Comparison of ENCODE assay signal across 8 cellular contexts in the genomic region with DNA sequence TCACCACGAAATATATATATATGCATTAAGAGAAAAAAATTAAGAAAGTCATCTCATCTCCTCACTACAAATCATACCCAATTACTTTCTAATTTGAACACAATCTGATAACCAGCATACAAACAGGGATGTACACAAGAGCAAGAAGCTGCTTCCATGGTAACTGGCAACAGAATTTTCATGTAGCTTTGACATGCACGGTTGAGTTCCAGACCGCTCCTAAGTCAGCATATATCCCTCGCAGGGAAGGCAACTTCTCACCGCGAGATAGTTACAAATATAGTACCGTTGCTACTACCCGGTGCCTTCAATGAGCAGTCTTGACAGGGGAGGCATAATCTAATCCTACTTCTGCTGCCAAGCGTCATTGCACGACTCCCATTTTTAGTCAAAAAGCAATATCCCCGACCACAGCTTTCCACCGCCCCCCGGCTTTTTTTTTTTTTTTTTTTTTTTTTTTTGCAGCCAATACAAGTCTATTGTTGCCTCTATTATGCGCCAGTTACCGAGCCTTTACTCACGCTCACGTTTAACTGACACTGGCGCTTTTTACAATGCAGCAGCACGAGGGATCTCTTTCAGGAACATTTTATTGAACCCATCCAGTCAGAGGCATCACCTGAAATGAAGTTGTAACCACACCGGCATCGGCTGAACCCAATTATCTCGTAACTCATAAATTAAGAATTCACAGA. TPM values are rescaled to one million over a fixed set of nuclear protein-coding genes. Genes with fewer than 3 reads are reported as not detected.
A peak's percentile ranks its signal among the peaks of the same experiment; 100 is the strongest.
DNase-seq lines count a peak whose midpoint lies in the region; ATAC-seq and TF ChIP-seq lines count a peak whose summit lies in the region.

No MANE protein-coding gene starts in this region.

- H2AFZ ChIP-seq in osteoblast (ENCODE audit: low read length) (no peak overlapping the region), GM23248 (no peak overlapping the region)

- peaks cover 0 to 41% (median 14%) of the 10 kb centered on the region in 12 donors for H3K4me1 ChIP-seq in heart left ventricle
- H3K4me1 ChIP-seq in NT2/D1 (ENCODE audit: insufficient read depth, insufficient read length): peaks cover 3% of the 10 kb centered on the region
- peaks cover 23% of the 10 kb centered on the region for H3K4me1 ChIP-seq in iPS-18a (ENCODE audit: control insufficient read depth, low read depth, low read length)
- H3K4me1 ChIP-seq in osteoblast (ENCODE audit: insufficient read depth, low read length): peaks cover 6% of the 10 kb centered on the region
- H3K4me1 ChIP-seq in GM23248 (ENCODE audit: insufficient read depth): no peaks in the 10 kb centered on the region

- H3K36me3 ChIP-seq in heart left ventricle (no peaks in the 10 kb centered on the region), NT2/D1 (ENCODE audit: insufficient read depth, insufficient read length, low read length) (peaks cover 4% of the 10 kb centered on the region), iPS-18a (ENCODE audit: control insufficient read depth, low read depth, low read length) (no peaks in the 10 kb centered on the region), osteoblast (ENCODE audit: insufficient read depth, low read length) (no peaks in the 10 kb centered on the region), GM23248 (ENCODE audit: low read depth) (no peaks in the 10 kb centered on the region)

- intact Hi-C loops in heart left ventricle (cut with DNase I): loop anchor here in 9 of 10 donors (2.0 to 10.0 kb wide), 11 partner anchors 105 to 727 kb away; no protein-coding TSS in a partner anchor
- intact Hi-C loops in left cardiac atrium (cut with DNase I): loop anchor here (5.0 to 10.0 kb wide), 3 partner anchors 165 to 173 kb away; no protein-coding TSS in a partner anchor

- H3K27ac ChIP-seq in heart left ventricle (peak overlapping the region in 8 of 12 donors; percentile 76 to 90 (median 82)), iPS-18a (ENCODE audit: low read length) (no peak overlapping the region), temporal lobe (ENCODE audit: low read depth, low read length) (peak overlapping the region; percentile 96), osteoblast (ENCODE audit: low read depth, low read length) (no peak overlapping the region), GM23248 (no peak overlapping the region)

- H3K4me2 ChIP-seq in osteoblast (ENCODE audit: insufficient read depth, low read length) (no peak overlapping the region), GM23248 (ENCODE audit: unreplicated experiment) (no peak overlapping the region)

- H3K9me3 ChIP-seq in heart left ventricle: no peaks in the 10 kb centered on the region
- no peaks in the 10 kb centered on the region for H3K9me3 ChIP-seq in NT2/D1 (ENCODE audit: insufficient read depth, low read length)
- no peaks in the 10 kb centered on the region for H3K9me3 ChIP-seq in iPS-18a (ENCODE audit: control insufficient read depth, low read depth, low read length)
- no peaks in the 10 kb centered on the region for H3K9me3 ChIP-seq in osteoblast (ENCODE audit: low read depth, low read length)
- no peaks in the 10 kb centered on the region for H3K9me3 ChIP-seq in GM23248 (ENCODE audit: low read depth)

- no peak for TF ChIP-seq POLR2A in heart left ventricle (IDR thresholded peaks at IDR 0.05)

- ATAC-seq in heart left ventricle (no peak), left cardiac atrium (no peak), GM21825 (IDR thresholded peaks at IDR 0.05; ENCODE audit: unreplicated experiment) (no peak)

- in situ Hi-C loops in GM23248 (cut with MboI): no loop called here

- H3K4me3 ChIP-seq in heart left ventricle (peak overlapping the region; percentile 51 to 84 (median 72)), NT2/D1 (ENCODE audit: insufficient read length, low read depth) (peak overlapping the region; percentile 77), iPS-18a (ENCODE audit: low read length) (peak overlapping the region; percentile 97), osteoblast (ENCODE audit: insufficient read depth, low read length) (no peak overlapping the region), GM23248 (no peak overlapping the region)

- DNase-seq in heart left ventricle (no peak), left cardiac atrium (no peak), NT2/D1 (ENCODE audit: low read depth, low spot score) (no peak), osteoblast (ENCODE audit: insufficient read length, low spot score, missing footprints) (no peak), GM23248 (no peak)

- H3K79me2 ChIP-seq in osteoblast (ENCODE audit: insufficient read depth, low read length) (no peaks in the 10 kb centered on the region), GM23248 (ENCODE audit: insufficient read depth) (no peaks in the 10 kb centered on the region)

- no peaks in the 10 kb centered on the region for H3F3A ChIP-seq in GM23248 (ENCODE audit: insufficient read depth)

- H3K9ac ChIP-seq in NT2/D1 (ENCODE audit: insufficient read length, low read depth): peak overlapping the region; percentile 74
- no peak overlapping the region for H3K9ac ChIP-seq in iPS-18a (ENCODE audit: low read length)
- no peak overlapping the region for H3K9ac ChIP-seq in GM23248

- TF ChIP-seq CTCF in heart left ventricle (IDR thresholded peaks at IDR 0.05) (no peak), osteoblast (IDR thresholded peaks at IDR 0.05; ENCODE audit: extremely low read depth, low read depth, low read length) (no peak)

- H4K20me1 ChIP-seq in osteoblast (ENCODE audit: insufficient read depth, low read length) (no peaks in the 10 kb centered on the region), GM23248 (ENCODE audit: insufficient read depth) (no peaks in the 10 kb centered on the region; the same call in 1 of the 2 replicates)

- WGBS in heart left ventricle, 4 donors: 8 to 19% (median 9%) methylated on average over 22 of the region's 22 CpGs
- 47 to 50% methylated on average over 22 of the region's 22 CpGs for WGBS in GM23248 (ENCODE audit: low coverage in 1 of 2, low lambda C conversion rate in 2 of 2, missing lambda C conversion rate in 2 of 2), 2 experiments

- H3K9me2 ChIP-seq in GM23248 (ENCODE audit: insufficient read depth): no peaks in the 10 kb centered on the region

- H3K27me3 ChIP-seq in heart left ventricle: peaks cover 0 to 91% (median 12%) of the 10 kb centered on the region in 9 donors
- H3K27me3 ChIP-seq in NT2/D1 (ENCODE audit: insufficient read depth, insufficient read length): peaks cover 35% of the 10 kb centered on the region
- peaks cover 72% of the 10 kb centered on the region for H3K27me3 ChIP-seq in iPS-18a (ENCODE audit: control insufficient read depth, insufficient read depth, low read length)
- H3K27me3 ChIP-seq in osteoblast (ENCODE audit: insufficient read depth, low read length): peaks cover 52% of the 10 kb centered on the region
- H3K27me3 ChIP-seq in GM23248 (replicated peaks; ENCODE audit: insufficient read depth): peaks cover 55% of the 10 kb centered on the region

RNA-seq across cellular contexts. Expression of gene CADM1, which starts 2.2 kb away (rescaled TPM):
- total RNA-seq in heart left ventricle (10 to 100 TPM; 21.0 to 80.2 (median 45.8) TPM), left cardiac atrium (10 to 100 TPM; 25.0 to 34.3 TPM), temporal lobe (142 TPM), osteoblast (71.6 and 86.5 TPM in 2 replicates)
- polyA plus RNA-seq in heart left ventricle (10 to 100 TPM; 11.4 to 33.4 TPM), GM23248 (2016; fragmentation: Nextera tagmentation; extraction: Ambion mirVana) (0.83 and 1.2 TPM in 2 replicates)
- 0.38 and 1.4 TPM in 2 replicates for total RNA-seq in GM23248 (2014; rRNA removed; shearing (Covaris generic))

Comparison
In these comparisons a context has a peak if more than half of its experiments do, and no peak if none do; other contexts are left out.
1. H3K27ac ChIP-seq: peak in heart left ventricle (8 of 12) and temporal lobe (single experiment); none in iPS-18a (single experiment), osteoblast (single experiment) and GM23248 (single experiment).
2. H3K4me3 ChIP-seq: peak in heart left ventricle (12 of 12), NT2/D1 (single experiment) and iPS-18a (single experiment); none in osteoblast (single experiment) and GM23248 (single experiment).